In the genomic region with DNA sequence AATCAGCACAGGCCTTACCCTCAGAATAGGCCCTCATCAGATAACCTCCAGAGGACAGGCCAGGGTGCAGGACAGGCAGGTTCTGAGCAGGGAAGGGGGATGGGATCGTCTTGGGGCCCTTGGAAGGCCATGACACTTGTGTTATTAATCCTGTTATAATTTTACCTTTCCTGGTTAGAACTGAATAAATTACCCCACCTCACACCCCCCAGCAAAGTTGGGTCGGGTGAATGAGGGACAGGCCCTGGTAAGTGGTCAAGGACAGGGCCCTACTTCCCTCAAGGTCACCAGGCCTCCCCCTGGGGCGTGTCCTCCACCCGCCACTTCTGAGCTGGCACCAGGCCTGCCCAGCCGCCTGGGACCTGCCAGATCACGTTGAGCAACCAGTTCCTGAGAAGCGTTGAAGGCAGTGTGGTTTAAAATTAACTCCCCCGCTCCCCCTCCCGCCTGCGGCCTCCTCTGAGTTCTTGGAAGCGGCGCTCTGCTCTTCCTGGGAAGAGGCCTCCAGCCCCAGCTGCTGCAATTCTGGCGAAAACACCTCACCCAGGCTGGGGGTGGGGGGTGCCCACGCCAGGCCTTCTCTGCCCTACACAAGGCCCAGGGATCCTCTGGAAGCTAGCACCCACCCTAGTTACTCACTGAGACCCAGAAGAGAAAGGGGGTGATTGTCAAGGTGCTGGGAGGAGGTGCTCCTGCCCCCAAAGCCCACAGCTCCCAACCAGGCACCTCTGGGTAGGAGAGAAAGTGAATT, we compare ENCODE assay signal across 1 cellular context.
TF ChIP-seq lines count a peak whose summit lies in the region.

No MANE protein-coding gene starts in this region.

TF ChIP-seq in GM12878, 131 proteins besides CTCF, POLR2A, EP300 and RAD21:
- TF ChIP-seq, protein P1, sequence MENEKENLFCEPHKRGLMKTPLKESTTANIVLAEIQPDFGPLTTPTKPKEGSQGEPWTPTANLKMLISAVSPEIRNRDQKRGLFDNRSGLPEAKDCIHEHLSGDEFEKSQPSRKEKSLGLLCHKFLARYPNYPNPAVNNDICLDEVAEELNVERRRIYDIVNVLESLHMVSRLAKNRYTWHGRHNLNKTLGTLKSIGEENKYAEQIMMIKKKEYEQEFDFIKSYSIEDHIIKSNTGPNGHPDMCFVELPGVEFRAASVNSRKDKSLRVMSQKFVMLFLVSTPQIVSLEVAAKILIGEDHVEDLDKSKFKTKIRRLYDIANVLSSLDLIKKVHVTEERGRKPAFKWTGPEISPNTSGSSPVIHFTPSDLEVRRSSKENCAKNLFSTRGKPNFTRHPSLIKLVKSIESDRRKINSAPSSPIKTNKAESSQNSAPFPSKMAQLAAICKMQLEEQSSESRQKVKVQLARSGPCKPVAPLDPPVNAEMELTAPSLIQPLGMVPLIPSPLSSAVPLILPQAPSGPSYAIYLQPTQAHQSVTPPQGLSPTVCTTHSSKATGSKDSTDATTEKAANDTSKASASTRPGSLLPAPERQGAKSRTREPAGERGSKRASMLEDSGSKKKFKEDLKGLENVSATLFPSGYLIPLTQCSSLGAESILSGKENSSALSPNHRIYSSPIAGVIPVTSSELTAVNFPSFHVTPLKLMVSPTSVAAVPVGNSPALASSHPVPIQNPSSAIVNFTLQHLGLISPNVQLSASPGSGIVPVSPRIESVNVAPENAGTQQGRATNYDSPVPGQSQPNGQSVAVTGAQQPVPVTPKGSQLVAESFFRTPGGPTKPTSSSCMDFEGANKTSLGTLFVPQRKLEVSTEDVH (IDR thresholded peaks at IDR 0.05; ENCODE audit: low read depth, partially characterized antibody), result no peak
- TF ChIP-seq SUPT20H (IDR thresholded peaks at IDR 0.05; ENCODE audit: borderline replicate concordance, control insufficient read depth, low read depth, low read length) (no peak), EGR1 (IDR thresholded peaks at IDR 0.05; ENCODE audit: borderline replicate concordance in 1 of 2, low read depth in 2 of 2, low read length in 2 of 2) (no peak), BHLHE40 (IDR thresholded peaks at IDR 0.05; ENCODE audit: borderline replicate concordance in 1 of 2, low read depth in 2 of 2, low read length in 1 of 2) (peak; percentile 33 to 71; a peak in 3 of 4 replicates), SMARCA5 (IDR thresholded peaks at IDR 0.05) (no peak), JUND (IDR thresholded peaks at IDR 0.05; ENCODE audit: low read depth, low read length) (no peak), NR2F1 (conservative IDR thresholded peaks at IDR 0.05) (peak; percentile 60), MYB (IDR thresholded peaks at IDR 0.05; ENCODE audit: borderline replicate concordance, low read depth, low read length) (no peak), TARDBP (IDR thresholded peaks at IDR 0.05; ENCODE audit: borderline replicate concordance) (no peak), MEF2B (IDR thresholded peaks at IDR 0.05; ENCODE audit: partially characterized antibody, poor library complexity, severe bottlenecking) (peak; percentile 57), ZSCAN29 (IDR thresholded peaks at IDR 0.05) (no peak), NFYA (IDR thresholded peaks at IDR 0.05; ENCODE audit: borderline replicate concordance, low read depth, low read length) (no peak), BACH1 (IDR thresholded peaks at IDR 0.05; ENCODE audit: borderline replicate concordance) (peak; percentile 37; the same call in 1 of the 2 replicates), IKZF2 (IDR thresholded peaks at IDR 0.05) (peak; percentile 33 to 55; a peak in 1 of 4 replicates), HDAC2 (IDR thresholded peaks at IDR 0.05) (no peak), SMAD1 (IDR thresholded peaks at IDR 0.05; ENCODE audit: low read depth, partially characterized antibody) (no peak), IKZF1 (conservative IDR thresholded peaks at IDR 0.05) (peak; percentile 64), ESRRA (IDR thresholded peaks at IDR 0.05; ENCODE audit: low read length) (peak; percentile 97)
- TF ChIP-seq, protein P2, sequence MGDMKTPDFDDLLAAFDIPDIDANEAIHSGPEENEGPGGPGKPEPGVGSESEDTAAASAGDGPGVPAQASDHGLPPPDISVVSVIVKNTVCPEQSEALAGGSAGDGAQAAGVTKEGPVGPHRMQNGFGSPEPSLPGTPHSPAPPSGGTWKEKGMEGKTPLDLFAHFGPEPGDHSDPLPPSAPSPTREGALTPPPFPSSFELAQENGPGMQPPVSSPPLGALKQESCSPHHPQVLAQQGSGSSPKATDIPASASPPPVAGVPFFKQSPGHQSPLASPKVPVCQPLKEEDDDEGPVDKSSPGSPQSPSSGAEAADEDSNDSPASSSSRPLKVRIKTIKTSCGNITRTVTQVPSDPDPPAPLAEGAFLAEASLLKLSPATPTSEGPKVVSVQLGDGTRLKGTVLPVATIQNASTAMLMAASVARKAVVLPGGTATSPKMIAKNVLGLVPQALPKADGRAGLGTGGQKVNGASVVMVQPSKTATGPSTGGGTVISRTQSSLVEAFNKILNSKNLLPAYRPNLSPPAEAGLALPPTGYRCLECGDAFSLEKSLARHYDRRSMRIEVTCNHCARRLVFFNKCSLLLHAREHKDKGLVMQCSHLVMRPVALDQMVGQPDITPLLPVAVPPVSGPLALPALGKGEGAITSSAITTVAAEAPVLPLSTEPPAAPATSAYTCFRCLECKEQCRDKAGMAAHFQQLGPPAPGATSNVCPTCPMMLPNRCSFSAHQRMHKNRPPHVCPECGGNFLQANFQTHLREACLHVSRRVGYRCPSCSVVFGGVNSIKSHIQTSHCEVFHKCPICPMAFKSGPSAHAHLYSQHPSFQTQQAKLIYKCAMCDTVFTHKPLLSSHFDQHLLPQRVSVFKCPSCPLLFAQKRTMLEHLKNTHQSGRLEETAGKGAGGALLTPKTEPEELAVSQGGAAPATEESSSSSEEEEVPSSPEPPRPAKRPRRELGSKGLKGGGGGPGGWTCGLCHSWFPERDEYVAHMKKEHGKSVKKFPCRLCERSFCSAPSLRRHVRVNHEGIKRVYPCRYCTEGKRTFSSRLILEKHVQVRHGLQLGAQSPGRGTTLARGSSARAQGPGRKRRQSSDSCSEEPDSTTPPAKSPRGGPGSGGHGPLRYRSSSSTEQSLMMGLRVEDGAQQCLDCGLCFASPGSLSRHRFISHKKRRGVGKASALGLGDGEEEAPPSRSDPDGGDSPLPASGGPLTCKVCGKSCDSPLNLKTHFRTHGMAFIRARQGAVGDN (IDR thresholded peaks at IDR 0.05), result peak; percentile 95
- TF ChIP-seq, protein P3, sequence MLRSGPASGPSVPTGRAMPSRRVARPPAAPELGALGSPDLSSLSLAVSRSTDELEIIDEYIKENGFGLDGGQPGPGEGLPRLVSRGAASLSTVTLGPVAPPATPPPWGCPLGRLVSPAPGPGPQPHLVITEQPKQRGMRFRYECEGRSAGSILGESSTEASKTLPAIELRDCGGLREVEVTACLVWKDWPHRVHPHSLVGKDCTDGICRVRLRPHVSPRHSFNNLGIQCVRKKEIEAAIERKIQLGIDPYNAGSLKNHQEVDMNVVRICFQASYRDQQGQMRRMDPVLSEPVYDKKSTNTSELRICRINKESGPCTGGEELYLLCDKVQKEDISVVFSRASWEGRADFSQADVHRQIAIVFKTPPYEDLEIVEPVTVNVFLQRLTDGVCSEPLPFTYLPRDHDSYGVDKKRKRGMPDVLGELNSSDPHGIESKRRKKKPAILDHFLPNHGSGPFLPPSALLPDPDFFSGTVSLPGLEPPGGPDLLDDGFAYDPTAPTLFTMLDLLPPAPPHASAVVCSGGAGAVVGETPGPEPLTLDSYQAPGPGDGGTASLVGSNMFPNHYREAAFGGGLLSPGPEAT (IDR thresholded peaks at IDR 0.05; ENCODE audit: low read depth), result peak; percentile 23; the same call in 1 of the 2 replicates
- TF ChIP-seq, protein P4, sequence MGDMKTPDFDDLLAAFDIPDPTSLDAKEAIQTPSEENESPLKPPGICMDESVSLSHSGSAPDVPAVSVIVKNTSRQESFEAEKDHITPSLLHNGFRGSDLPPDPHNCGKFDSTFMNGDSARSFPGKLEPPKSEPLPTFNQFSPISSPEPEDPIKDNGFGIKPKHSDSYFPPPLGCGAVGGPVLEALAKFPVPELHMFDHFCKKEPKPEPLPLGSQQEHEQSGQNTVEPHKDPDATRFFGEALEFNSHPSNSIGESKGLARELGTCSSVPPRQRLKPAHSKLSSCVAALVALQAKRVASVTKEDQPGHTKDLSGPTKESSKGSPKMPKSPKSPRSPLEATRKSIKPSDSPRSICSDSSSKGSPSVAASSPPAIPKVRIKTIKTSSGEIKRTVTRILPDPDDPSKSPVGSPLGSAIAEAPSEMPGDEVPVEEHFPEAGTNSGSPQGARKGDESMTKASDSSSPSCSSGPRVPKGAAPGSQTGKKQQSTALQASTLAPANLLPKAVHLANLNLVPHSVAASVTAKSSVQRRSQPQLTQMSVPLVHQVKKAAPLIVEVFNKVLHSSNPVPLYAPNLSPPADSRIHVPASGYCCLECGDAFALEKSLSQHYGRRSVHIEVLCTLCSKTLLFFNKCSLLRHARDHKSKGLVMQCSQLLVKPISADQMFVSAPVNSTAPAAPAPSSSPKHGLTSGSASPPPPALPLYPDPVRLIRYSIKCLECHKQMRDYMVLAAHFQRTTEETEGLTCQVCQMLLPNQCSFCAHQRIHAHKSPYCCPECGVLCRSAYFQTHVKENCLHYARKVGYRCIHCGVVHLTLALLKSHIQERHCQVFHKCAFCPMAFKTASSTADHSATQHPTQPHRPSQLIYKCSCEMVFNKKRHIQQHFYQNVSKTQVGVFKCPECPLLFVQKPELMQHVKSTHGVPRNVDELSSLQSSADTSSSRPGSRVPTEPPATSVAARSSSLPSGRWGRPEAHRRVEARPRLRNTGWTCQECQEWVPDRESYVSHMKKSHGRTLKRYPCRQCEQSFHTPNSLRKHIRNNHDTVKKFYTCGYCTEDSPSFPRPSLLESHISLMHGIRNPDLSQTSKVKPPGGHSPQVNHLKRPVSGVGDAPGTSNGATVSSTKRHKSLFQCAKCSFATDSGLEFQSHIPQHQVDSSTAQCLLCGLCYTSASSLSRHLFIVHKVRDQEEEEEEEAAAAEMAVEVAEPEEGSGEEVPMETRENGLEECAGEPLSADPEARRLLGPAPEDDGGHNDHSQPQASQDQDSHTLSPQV (IDR thresholded peaks at IDR 0.05), result peak; percentile 80
- TF ChIP-seq, protein P5, sequence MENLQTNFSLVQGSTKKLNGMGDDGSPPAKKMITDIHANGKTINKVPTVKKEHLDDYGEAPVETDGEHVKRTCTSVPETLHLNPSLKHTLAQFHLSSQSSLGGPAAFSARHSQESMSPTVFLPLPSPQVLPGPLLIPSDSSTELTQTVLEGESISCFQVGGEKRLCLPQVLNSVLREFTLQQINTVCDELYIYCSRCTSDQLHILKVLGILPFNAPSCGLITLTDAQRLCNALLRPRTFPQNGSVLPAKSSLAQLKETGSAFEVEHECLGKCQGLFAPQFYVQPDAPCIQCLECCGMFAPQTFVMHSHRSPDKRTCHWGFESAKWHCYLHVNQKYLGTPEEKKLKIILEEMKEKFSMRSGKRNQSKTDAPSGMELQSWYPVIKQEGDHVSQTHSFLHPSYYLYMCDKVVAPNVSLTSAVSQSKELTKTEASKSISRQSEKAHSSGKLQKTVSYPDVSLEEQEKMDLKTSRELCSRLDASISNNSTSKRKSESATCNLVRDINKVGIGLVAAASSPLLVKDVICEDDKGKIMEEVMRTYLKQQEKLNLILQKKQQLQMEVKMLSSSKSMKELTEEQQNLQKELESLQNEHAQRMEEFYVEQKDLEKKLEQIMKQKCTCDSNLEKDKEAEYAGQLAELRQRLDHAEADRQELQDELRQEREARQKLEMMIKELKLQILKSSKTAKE (IDR thresholded peaks at IDR 0.05; ENCODE audit: low read depth, poor library complexity, severe bottlenecking), result no peak
- TF ChIP-seq, protein P6, sequence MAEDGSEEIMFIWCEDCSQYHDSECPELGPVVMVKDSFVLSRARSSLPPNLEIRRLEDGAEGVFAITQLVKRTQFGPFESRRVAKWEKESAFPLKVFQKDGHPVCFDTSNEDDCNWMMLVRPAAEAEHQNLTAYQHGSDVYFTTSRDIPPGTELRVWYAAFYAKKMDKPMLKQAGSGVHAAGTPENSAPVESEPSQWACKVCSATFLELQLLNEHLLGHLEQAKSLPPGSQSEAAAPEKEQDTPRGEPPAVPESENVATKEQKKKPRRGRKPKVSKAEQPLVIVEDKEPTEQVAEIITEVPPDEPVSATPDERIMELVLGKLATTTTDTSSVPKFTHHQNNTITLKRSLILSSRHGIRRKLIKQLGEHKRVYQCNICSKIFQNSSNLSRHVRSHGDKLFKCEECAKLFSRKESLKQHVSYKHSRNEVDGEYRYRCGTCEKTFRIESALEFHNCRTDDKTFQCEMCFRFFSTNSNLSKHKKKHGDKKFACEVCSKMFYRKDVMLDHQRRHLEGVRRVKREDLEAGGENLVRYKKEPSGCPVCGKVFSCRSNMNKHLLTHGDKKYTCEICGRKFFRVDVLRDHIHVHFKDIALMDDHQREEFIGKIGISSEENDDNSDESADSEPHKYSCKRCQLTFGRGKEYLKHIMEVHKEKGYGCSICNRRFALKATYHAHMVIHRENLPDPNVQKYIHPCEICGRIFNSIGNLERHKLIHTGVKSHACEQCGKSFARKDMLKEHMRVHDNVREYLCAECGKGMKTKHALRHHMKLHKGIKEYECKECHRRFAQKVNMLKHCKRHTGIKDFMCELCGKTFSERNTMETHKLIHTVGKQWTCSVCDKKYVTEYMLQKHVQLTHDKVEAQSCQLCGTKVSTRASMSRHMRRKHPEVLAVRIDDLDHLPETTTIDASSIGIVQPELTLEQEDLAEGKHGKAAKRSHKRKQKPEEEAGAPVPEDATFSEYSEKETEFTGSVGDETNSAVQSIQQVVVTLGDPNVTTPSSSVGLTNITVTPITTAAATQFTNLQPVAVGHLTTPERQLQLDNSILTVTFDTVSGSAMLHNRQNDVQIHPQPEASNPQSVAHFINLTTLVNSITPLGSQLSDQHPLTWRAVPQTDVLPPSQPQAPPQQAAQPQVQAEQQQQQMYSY (CRISPR knock-in tag; IDR thresholded peaks at IDR 0.05), result no peak
- TF ChIP-seq, protein P7, sequence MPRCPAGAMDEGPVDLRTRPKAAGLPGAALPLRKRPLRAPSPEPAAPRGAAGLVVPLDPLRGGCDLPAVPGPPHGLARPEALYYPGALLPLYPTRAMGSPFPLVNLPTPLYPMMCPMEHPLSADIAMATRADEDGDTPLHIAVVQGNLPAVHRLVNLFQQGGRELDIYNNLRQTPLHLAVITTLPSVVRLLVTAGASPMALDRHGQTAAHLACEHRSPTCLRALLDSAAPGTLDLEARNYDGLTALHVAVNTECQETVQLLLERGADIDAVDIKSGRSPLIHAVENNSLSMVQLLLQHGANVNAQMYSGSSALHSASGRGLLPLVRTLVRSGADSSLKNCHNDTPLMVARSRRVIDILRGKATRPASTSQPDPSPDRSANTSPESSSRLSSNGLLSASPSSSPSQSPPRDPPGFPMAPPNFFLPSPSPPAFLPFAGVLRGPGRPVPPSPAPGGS (IDR thresholded peaks at IDR 0.05; ENCODE audit: borderline replicate concordance, insufficient read depth, low read depth, low read length, poor library complexity, severe bottlenecking), result no peak
- TF ChIP-seq, protein P8, sequence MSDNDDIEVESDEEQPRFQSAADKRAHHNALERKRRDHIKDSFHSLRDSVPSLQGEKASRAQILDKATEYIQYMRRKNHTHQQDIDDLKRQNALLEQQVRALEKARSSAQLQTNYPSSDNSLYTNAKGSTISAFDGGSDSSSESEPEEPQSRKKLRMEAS (IDR thresholded peaks at IDR 0.05; ENCODE audit: low read depth, low read length), result no peak
